Comparison of ENCODE assay signal across 1 cellular context in genomic region chr11:17013548-17014320, GRCh38.
A peak's percentile ranks its signal among the peaks of the same experiment; 100 is the strongest.
TF ChIP-seq lines count a peak whose summit lies in the region.

No MANE protein-coding gene starts in this region.

TF ChIP-seq in HEK293, 187 proteins besides CTCF, POLR2A, EP300 and RAD21 (continued from another document and continues in another):
- TF ChIP-seq TSHZ1 (tag by site-specific recombination; IDR thresholded peaks at IDR 0.05; ENCODE audit: borderline replicate concordance) (no peak), ZNF132 (tag by site-specific recombination; IDR thresholded peaks at IDR 0.05; ENCODE audit: borderline replicate concordance) (no peak), MYNN (tag by site-specific recombination; IDR thresholded peaks at IDR 0.05; ENCODE audit: borderline replicate concordance) (no peak), ZBTB7A (tag by site-specific recombination; IDR thresholded peaks at IDR 0.05; ENCODE audit: low read depth) (no peak), ZNF776 (tag by site-specific recombination; IDR thresholded peaks at IDR 0.05; ENCODE audit: borderline replicate concordance) (no peak), ZNF398 (tag by site-specific recombination; IDR thresholded peaks at IDR 0.05) (peak; percentile 46), GLIS1 (tag by site-specific recombination; IDR thresholded peaks at IDR 0.05) (peak; percentile 57; the same call in 1 of the 2 replicates), ZNF121 (tag by site-specific recombination; IDR thresholded peaks at IDR 0.05) (0 out of 2 replicates have a peak, but pooled peaks have one; percentile 6), KLF10 (tag by site-specific recombination; IDR thresholded peaks at IDR 0.05) (peak; percentile 68; the same call in 1 of the 2 replicates), ZSCAN16 (tag by site-specific recombination; IDR thresholded peaks at IDR 0.05) (0 out of 2 replicates have a peak, but pooled peaks have one; percentile 19), ZNF707 (tag by site-specific recombination; IDR thresholded peaks at IDR 0.05) (no peak), ZNF341 (tag by site-specific recombination; IDR thresholded peaks at IDR 0.05; ENCODE audit: low read depth) (peak; percentile 81), PRDM10 (tag by site-specific recombination; IDR thresholded peaks at IDR 0.05) (0 out of 2 replicates have a peak, but pooled peaks have one; percentile 33), YY1 (tag by site-specific recombination; IDR thresholded peaks at IDR 0.05) (no peak), ZNF561 (tag by site-specific recombination; IDR thresholded peaks at IDR 0.05; ENCODE audit: borderline replicate concordance) (no peak), ZNF792 (tag by site-specific recombination; IDR thresholded peaks at IDR 0.05) (no peak), HOXD13 (CRISPR knock-in tag; IDR thresholded peaks at IDR 0.05; ENCODE audit: borderline replicate concordance) (no peak), KLF8 (tag by site-specific recombination; IDR thresholded peaks at IDR 0.05) (0 out of 2 replicates have a peak, but pooled peaks have one; percentile 53), ZNF571 (tag by site-specific recombination; IDR thresholded peaks at IDR 0.05) (no peak), HOXC10 (CRISPR knock-in tag; IDR thresholded peaks at IDR 0.05) (no peak), ZNF623 (tag by site-specific recombination; IDR thresholded peaks at IDR 0.05) (no peak), ZNF610 (tag by site-specific recombination; IDR thresholded peaks at IDR 0.05; ENCODE audit: borderline replicate concordance) (no peak), ZNF843 (tag by site-specific recombination; IDR thresholded peaks at IDR 0.05) (no peak), ZFHX2 (tag by site-specific recombination; conservative IDR thresholded peaks at IDR 0.05) (peak; percentile 75), SP2 (tag by site-specific recombination; IDR thresholded peaks at IDR 0.05) (peak; percentile 45), ZNF513 (tag by site-specific recombination; IDR thresholded peaks at IDR 0.05) (no peak), ZNF335 (tag by site-specific recombination; conservative IDR thresholded peaks at IDR 0.05) (peak; percentile 78), ZNF10 (tag by site-specific recombination; IDR thresholded peaks at IDR 0.05) (peak; percentile 70; the same call in 1 of the 2 replicates), ZNF146 (tag by site-specific recombination; IDR thresholded peaks at IDR 0.05) (no peak), ZBTB10 (tag by site-specific recombination; IDR thresholded peaks at IDR 0.05) (peak; percentile 11; the same call in 1 of the 2 replicates), ZNF223 (tag by site-specific recombination; IDR thresholded peaks at IDR 0.05) (no peak), ZBTB8A (tag by site-specific recombination; IDR thresholded peaks at IDR 0.05) (peak; percentile 62), ZNF785 (tag by site-specific recombination; IDR thresholded peaks at IDR 0.05) (no peak), ZNF768 (tag by site-specific recombination; IDR thresholded peaks at IDR 0.05) (no peak), KLF1 (tag by site-specific recombination; IDR thresholded peaks at IDR 0.05) (peak; percentile 52), SCRT2 (tag by site-specific recombination; IDR thresholded peaks at IDR 0.05) (0 out of 2 replicates have a peak, but pooled peaks have one; percentile 19), ZNF521 (tag by site-specific recombination; IDR thresholded peaks at IDR 0.05) (no peak), ZNF626 (tag by site-specific recombination; IDR thresholded peaks at IDR 0.05) (no peak), ZNF423 (tag by site-specific recombination; IDR thresholded peaks at IDR 0.05) (no peak), ZBTB17 (tag by site-specific recombination; IDR thresholded peaks at IDR 0.05) (peak; percentile 85), ZFP41 (tag by site-specific recombination; IDR thresholded peaks at IDR 0.05; ENCODE audit: borderline replicate concordance) (no peak), GLI2 (tag by site-specific recombination; IDR thresholded peaks at IDR 0.05; ENCODE audit: borderline replicate concordance, low read depth) (no peak), ZNF600 (tag by site-specific recombination; IDR thresholded peaks at IDR 0.05) (no peak), ZNF510 (tag by site-specific recombination; IDR thresholded peaks at IDR 0.05; ENCODE audit: insufficient replicate concordance) (no peak), ZNF133 (tag by site-specific recombination; IDR thresholded peaks at IDR 0.05) (no peak), KLF16 (tag by site-specific recombination; IDR thresholded peaks at IDR 0.05) (peak; percentile 54; the same call in 1 of the 2 replicates), KLF9 (tag by site-specific recombination; IDR thresholded peaks at IDR 0.05; ENCODE audit: low read depth) (peak; percentile 68), GLIS2 (tag by site-specific recombination; IDR thresholded peaks at IDR 0.05) (peak; percentile 78), ZNF148 (tag by site-specific recombination; IDR thresholded peaks at IDR 0.05; ENCODE audit: borderline replicate concordance) (no peak), ZNF596 (tag by site-specific recombination; IDR thresholded peaks at IDR 0.05) (no peak), ZXDB (tag by site-specific recombination; IDR thresholded peaks at IDR 0.05) (peak; percentile 57; the same call in 1 of the 2 replicates), ZNF394 (tag by site-specific recombination; IDR thresholded peaks at IDR 0.05; ENCODE audit: borderline replicate concordance) (no peak; the same call in 1 of the 2 replicates), ZNF555 (tag by site-specific recombination; conservative IDR thresholded peaks at IDR 0.05) (no peak), ZNF777 (tag by site-specific recombination; IDR thresholded peaks at IDR 0.05; ENCODE audit: borderline replicate concordance) (0 out of 2 replicates have a peak, but pooled peaks have one; percentile 22), ZSCAN30 (tag by site-specific recombination; IDR thresholded peaks at IDR 0.05) (0 out of 2 replicates have a peak, but pooled peaks have one; percentile 15)
